Comparison of ENCODE assay signal across 24 cellular contexts in genomic region chr4:184887947-184888346, GRCh38.
"Had no signal": no experiment of that assay in that cellular context is flagged by ENCODE, and none has a peak within 500 bp of the region (broad histone marks: within the 10 kb centered on the region; RNA-seq: fewer than 3 reads in every experiment).

No MANE protein-coding gene starts in this region.

- H3K36me3 ChIP-seq: SJSA1 had no signal

- H3K4me2 ChIP-seq: KMS-11 had no signal

- H3K27ac ChIP-seq: KMS-11, SJSA1, SK-N-MC had no signal

- DNase-seq: Kasumi-1, MV-4-11, NCI-H1048, NCI-H1105, NCI-H1417 treated with DMSO at 0.1 percent for 48 hours, NCI-H146, NCI-H1694 treated with DMSO at 0.1 percent for 48 hours, NCI-H1930, NCI-H2081 treated with DMSO at 0.1 percent for 48 hours, NCI-H2171, NCI-H226, NCI-H446, NCI-H510A, NCI-H524 treated with DMSO at 0.1 percent for 48 hours, NCI-H69, NCI-H774, Right ventricle myocardium superior, RPMI8226, SIG-M5 had no signal

- H3K9me3 ChIP-seq: SJSA1 had no signal

- H3K4me1 ChIP-seq: SJSA1 had no signal

- ATAC-seq: K562 had no signal

- H3K9ac ChIP-seq: KMS-11 had no signal

- H3K9me3 Mint-ChIP-seq: IgD-negative memory B cell had no signal

- H3K27me3 ChIP-seq: SJSA1 had no signal

- H3K4me3 ChIP-seq: K562, SJSA1, SK-N-MC had no signal
